In genomic region chrX:52082578-52082977, GRCh38 we compare ENCODE assay signal across 1 cellular context.
TF ChIP-seq lines count a peak whose summit lies in the region.

No MANE protein-coding gene starts in this region.

TF ChIP-seq in SK-N-SH, 30 proteins besides CTCF, POLR2A, EP300 and RAD21 (continued from another document):
- TF ChIP-seq REST (IDR thresholded peaks at IDR 0.05; ENCODE audit: low read depth, low read length), result no peak
- TF ChIP-seq ZBTB33 (IDR thresholded peaks at IDR 0.05; ENCODE audit: borderline replicate concordance, low read depth), result no peak
- TF ChIP-seq POLR2AphosphoS5 (IDR thresholded peaks at IDR 0.05; ENCODE audit: low read depth, low read length), result peak; percentile 33; the same call in 1 of the 2 replicates
- peak; percentile 88 for TF ChIP-seq TCF12 (IDR thresholded peaks at IDR 0.05)
- TF ChIP-seq NFIC (IDR thresholded peaks at IDR 0.05; ENCODE audit: borderline replicate concordance), result peak; percentile 33; the same call in 1 of the 2 replicates
- TF ChIP-seq SIN3A (IDR thresholded peaks at IDR 0.05; ENCODE audit: borderline replicate concordance, low read depth, low read length), result no peak
- no peak for TF ChIP-seq ELF1 (IDR thresholded peaks at IDR 0.05)
- TF ChIP-seq PBX3 (IDR thresholded peaks at IDR 0.05), result peak; percentile 76
- TF ChIP-seq GABPA (IDR thresholded peaks at IDR 0.05; ENCODE audit: low read depth), result no peak
- peak; percentile 67; the same call in 1 of the 2 replicates for TF ChIP-seq TEAD4 (IDR thresholded peaks at IDR 0.05; ENCODE audit: borderline replicate concordance, insufficient read depth)
- TF ChIP-seq MXI1 (IDR thresholded peaks at IDR 0.05; ENCODE audit: low read depth, low read length), result no peak
- no peak for TF ChIP-seq USF2 (IDR thresholded peaks at IDR 0.05; ENCODE audit: borderline replicate concordance, low read depth, low read length)
- TF ChIP-seq TAF1 (IDR thresholded peaks at IDR 0.05; ENCODE audit: borderline replicate concordance, low read depth, low read length), result no peak
- peak; percentile 80 for TF ChIP-seq FOSL2 (IDR thresholded peaks at IDR 0.05; ENCODE audit: borderline replicate concordance, low read depth)
- TF ChIP-seq EZH2phosphoT487 (IDR thresholded peaks at IDR 0.05; ENCODE audit: borderline replicate concordance, low read depth), result no peak
- no peak for TF ChIP-seq SMC3 (IDR thresholded peaks at IDR 0.05; ENCODE audit: low read depth, low read length)
- no peak for TF ChIP-seq RCOR1 (IDR thresholded peaks at IDR 0.05; ENCODE audit: low read length)
